In the genomic region with DNA sequence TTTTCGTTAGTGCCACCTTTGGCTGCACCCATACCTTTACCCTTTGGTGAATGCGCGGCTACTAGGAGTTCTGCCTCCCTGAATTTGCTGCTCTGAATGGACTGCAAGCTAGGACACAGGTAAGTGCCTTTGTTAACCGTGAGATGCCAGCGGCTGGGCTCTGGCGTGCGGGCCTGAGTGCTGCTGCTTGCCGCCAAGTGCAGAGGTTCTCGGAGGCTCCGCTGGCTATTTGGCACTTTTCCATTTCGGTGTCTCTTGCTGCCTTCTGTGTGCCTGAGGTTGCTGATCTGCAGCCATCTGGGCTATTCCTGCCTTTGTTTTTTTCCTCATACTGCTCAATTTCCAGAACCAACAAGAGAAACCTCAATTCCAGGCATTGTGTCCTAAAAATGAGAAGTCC, we compare ENCODE assay signal across 24 cellular contexts. TPM values are rescaled to one million over a fixed set of nuclear protein-coding genes. Genes with fewer than 3 reads are reported as not detected.
DNase-seq lines count a peak whose midpoint lies in the region; ATAC-seq, FAIRE-seq and TF ChIP-seq lines count a peak whose summit lies in the region.
"Had no signal": no experiment of that assay in that cellular context is flagged by ENCODE, and none has a peak within 500 bp of the region (broad histone marks: within the 10 kb centered on the region; RNA-seq: fewer than 3 reads in every experiment).

No MANE protein-coding gene starts in this region.

- H3K4me1 ChIP-seq in spleen (peaks cover 15 to 34% (median 24%) of the 10 kb centered on the region in 6 donors), kidney (ENCODE audit: control insufficient read depth in 1 of 2, insufficient read depth in 1 of 2, low read depth in 1 of 2, low read length in 2 of 2) (peaks cover 0 to 18% of the 10 kb centered on the region in 2 donors)

- H3K27ac Mint-ChIP-seq in activated CD4-positive, alpha-beta T cell treated with anti-CD3 and anti-CD28 coated beads, Interleukin-2, amount 10 ng/mL, durations not matched to agents 7 days and 5 days, result peak overlapping the region; percentile 2
- no peak overlapping the region for H3K27ac Mint-ChIP-seq in activated CD4-positive, alpha-beta T cell treated with anti-CD3 and anti-CD28 coated beads, Interleukin-2, amount 10 ng/mL, durations not matched to agents 24 days and 14 days
- H3K27ac Mint-ChIP-seq: activated naive CD4-positive, alpha-beta T cell treated with anti-CD3 and anti-CD28 coated beads, Interleukin-2, amount 50 U/mL, for 72 hours; activated T-cell treated with anti-CD3 and anti-CD28 coated beads, Interleukin-2, amount 50 U/mL, for 24 hours had no signal

- WGBS in spleen, 5 donors, result 94 to 99% (median 95%) methylated on average over 11 of the region's 11 CpGs

- H3K27ac ChIP-seq in spleen (no peak overlapping the region), kidney (ENCODE audit: low read depth in 2 of 2, low read length in 2 of 2) (no peak overlapping the region)
- H3K27ac ChIP-seq: upper lobe of left lung, VCaP had no signal

- CTCF ChIA-PET in activated CD4-positive, alpha-beta T cell treated with anti-CD3 and anti-CD28 coated beads, Interleukin-2, amount 10 ng/mL, durations not matched to agents 7 days and 5 days (lab: Charles Lee), result interaction anchor here (0.8 to 2.2 kb wide), 2 partner anchors 8 to 9 kb away, joined by 3 to 5 read pairs; no protein-coding TSS in a partner anchor

- H3K4me1 Mint-ChIP-seq in activated CD4-positive, alpha-beta T cell treated with anti-CD3 and anti-CD28 coated beads, Interleukin-2, amount 10 ng/mL, durations not matched to agents 7 days and 5 days, result peaks cover 50% of the 10 kb centered on the region
- H3K4me1 Mint-ChIP-seq in activated CD4-positive, alpha-beta T cell treated with anti-CD3 and anti-CD28 coated beads, Interleukin-2, amount 10 ng/mL, durations not matched to agents 24 days and 14 days, result peaks cover 44% of the 10 kb centered on the region

- TF ChIP-seq POLR2A in spleen (IDR thresholded peaks at IDR 0.05), result no peak

- no peak for TF ChIP-seq CTCF in spleen (IDR thresholded peaks at IDR 0.05 in 8 of 11, conservative IDR thresholded peaks at IDR 0.05 in 3 of 11)
- no peak for TF ChIP-seq CTCF in kidney (IDR thresholded peaks at IDR 0.05; ENCODE audit: borderline replicate concordance, extremely low read depth, insufficient read depth)

- FAIRE-seq in kidney (lab: Jason Lieb, UNC), result no peak
- FAIRE-seq: RCC 7860 had no signal

- H3K36me3 ChIP-seq in spleen (no peaks in the 10 kb centered on the region), kidney (ENCODE audit: control insufficient read depth in 1 of 2, insufficient read depth in 2 of 2, low read length in 2 of 2) (no peaks in the 10 kb centered on the region)
- H3K36me3 ChIP-seq: upper lobe of left lung had no signal

- no peak overlapping the region for H3K4me3 ChIP-seq in spleen
- H3K4me3 ChIP-seq in kidney (ENCODE audit: low read length in 2 of 2), result no peak overlapping the region
- H3K4me3 ChIP-seq: dorsolateral prefrontal cortex, upper lobe of left lung had no signal

- H3K27me3 ChIP-seq in spleen (replicated peaks in 1 of 7), result peaks cover 0 to 10% (median 0%) of the 10 kb centered on the region in 7 donors
- H3K27me3 ChIP-seq: dorsolateral prefrontal cortex, upper lobe of left lung had no signal

- H3K9me3 ChIP-seq in spleen (no peaks in the 10 kb centered on the region), kidney (ENCODE audit: control insufficient read depth in 1 of 2, low read length in 2 of 2) (no peaks in the 10 kb centered on the region)
- H3K9me3 ChIP-seq: upper lobe of left lung had no signal

- H3K4me3 Mint-ChIP-seq in activated CD4-positive, alpha-beta T cell treated with anti-CD3 and anti-CD28 coated beads, Interleukin-2, amount 10 ng/mL, durations not matched to agents 7 days and 5 days, result no peak overlapping the region
- H3K4me3 Mint-ChIP-seq in activated CD4-positive, alpha-beta T cell treated with anti-CD3 and anti-CD28 coated beads, Interleukin-2, amount 10 ng/mL, durations not matched to agents 24 days and 14 days, result no peak overlapping the region
- H3K4me3 Mint-ChIP-seq: activated T-cell treated with anti-CD3 and anti-CD28 coated beads, Interleukin-2, amount 50 U/mL, for 24 hours had no signal

- H3K9ac ChIP-seq in kidney (ENCODE audit: low read length in 2 of 2), result no peak overlapping the region

- intact Hi-C loops in activated CD4-positive, alpha-beta T cell treated with anti-CD3 and anti-CD28 coated beads, Interleukin-2, amount 10 ng/mL, durations not matched to agents 24 days and 14 days (cut with micrococcal nuclease), result loop anchor here (5.0 kb wide), 1 partner anchor 37 kb away; no protein-coding TSS in a partner anchor
- intact Hi-C loops in spleen (cut with DNase I; ENCODE audit: low total_unique reads), result no loop called here
- intact Hi-C loops in left ventricle myocardium superior (cut with micrococcal nuclease), result no loop called here
- intact Hi-C loops in kidney (cut with DNase I), result no loop called here

- no peaks in the 10 kb centered on the region for H3K27me3 Mint-ChIP-seq in activated CD4-positive, alpha-beta T cell treated with anti-CD3 and anti-CD28 coated beads, Interleukin-2, amount 10 ng/mL, durations not matched to agents 7 days and 5 days
- H3K27me3 Mint-ChIP-seq in activated CD4-positive, alpha-beta T cell treated with anti-CD3 and anti-CD28 coated beads, Interleukin-2, amount 10 ng/mL, durations not matched to agents 24 days and 14 days, result no peaks in the 10 kb centered on the region
- H3K27me3 Mint-ChIP-seq: activated T-cell treated with anti-CD3 and anti-CD28 coated beads, Interleukin-2, amount 50 U/mL, for 24 hours had no signal

- H3K9me3 Mint-ChIP-seq in activated CD4-positive, alpha-beta T cell treated with anti-CD3 and anti-CD28 coated beads, Interleukin-2, amount 10 ng/mL, durations not matched to agents 7 days and 5 days, result no peaks in the 10 kb centered on the region
- H3K9me3 Mint-ChIP-seq in activated CD4-positive, alpha-beta T cell treated with anti-CD3 and anti-CD28 coated beads, Interleukin-2, amount 10 ng/mL, durations not matched to agents 24 days and 14 days, result no peaks in the 10 kb centered on the region
- H3K9me3 Mint-ChIP-seq: activated naive CD4-positive, alpha-beta T cell treated with anti-CD3 and anti-CD28 coated beads, Interleukin-2, amount 50 U/mL, for 72 hours; activated T-cell treated with anti-CD3 and anti-CD28 coated beads, Interleukin-2, amount 50 U/mL, for 24 hours; naive thymus-derived CD4-positive, alpha-beta T cell had no signal

- DNase-seq in activated CD4-positive, alpha-beta T cell treated with anti-CD3 and anti-CD28 coated beads, Interleukin-2, amount 10 ng/mL, durations not matched to agents 7 days and 5 days, result no peak
- DNase-seq in activated CD4-positive, alpha-beta T cell treated with anti-CD3 and anti-CD28 coated beads, Interleukin-2, amount 10 ng/mL, durations not matched to agents 24 days and 14 days, result no peak
- DNase-seq in NCI-H1092 (lab: John Stamatoyannopoulos, UW) (peak; percentile 73), NCI-H69 (lab: John Stamatoyannopoulos, UW) (peak; percentile 19), spleen (peak; percentile 67), retina (no peak), left ventricle myocardium superior (no peak), kidney (no peak)
- DNase-seq: activated T-cell treated with anti-CD3 and anti-CD28 coated beads, Interleukin-2, amount 50 U/mL, for 24 hours; Calu3; central memory CD4-positive, alpha-beta T cell; left cardiac atrium; mesendoderm; naive thymus-derived CD4-positive, alpha-beta T cell; NCI-H1436; NCI-H345; occipital lobe; stimulated activated CD4-positive, alpha-beta T cell treated with anti-CD3 and anti-CD28 coated beads, Interleukin-12 subunit alpha, Interleukin-12 subunit beta, amount 100 ng/mL, for 4 hours; stimulated activated CD4-positive, alpha-beta T cell treated with anti-CD3 and anti-CD28 coated beads, Interleukin-4, amount 100 ng/mL, for 4 hours; upper lobe of left lung had no signal

- no peak for ATAC-seq in left ventricle myocardium superior
- ATAC-seq: activated naive CD4-positive, alpha-beta T cell treated with anti-CD3 and anti-CD28 coated beads, Interleukin-2, amount 50 U/mL, for 72 hours; left cardiac atrium; naive thymus-derived CD4-positive, alpha-beta T cell had no signal

- H3K36me3 Mint-ChIP-seq in activated CD4-positive, alpha-beta T cell treated with anti-CD3 and anti-CD28 coated beads, Interleukin-2, amount 10 ng/mL, durations not matched to agents 7 days and 5 days (ENCODE audit: low read depth), result no peaks in the 10 kb centered on the region
- H3K36me3 Mint-ChIP-seq in activated CD4-positive, alpha-beta T cell treated with anti-CD3 and anti-CD28 coated beads, Interleukin-2, amount 10 ng/mL, durations not matched to agents 24 days and 14 days (ENCODE audit: low read depth), result no peaks in the 10 kb centered on the region
- H3K36me3 Mint-ChIP-seq: naive thymus-derived CD4-positive, alpha-beta T cell had no signal

- POLR2A ChIA-PET in activated CD4-positive, alpha-beta T cell treated with anti-CD3 and anti-CD28 coated beads, Interleukin-2, amount 10 ng/mL, durations not matched to agents 7 days and 5 days (lab: Charles Lee), result no interaction called here

RNA-seq across cellular contexts. Expression of gene TBC1D14, which starts 4.1 kb away (rescaled TPM):
- total RNA-seq in activated CD4-positive, alpha-beta T cell treated with anti-CD3 and anti-CD28 coated beads, Interleukin-2, amount 10 ng/mL, durations not matched to agents 7 days and 5 days, result 10 to 100 TPM; 50.1 to 50.2 TPM
- 47.2 and 47.3 TPM in 2 replicates for total RNA-seq in activated CD4-positive, alpha-beta T cell treated with anti-CD3 and anti-CD28 coated beads, Interleukin-2, amount 10 ng/mL, durations not matched to agents 24 days and 14 days
- total RNA-seq in spleen, result 100 to 1,000 TPM in 1 of 7 donors, 10 to 100 TPM in 6; 45.7 to 114 (median 79.2) TPM
- polyA plus RNA-seq in spleen, result 10 to 100 TPM; 13.7 to 24.0 (median 18.2) TPM
- total RNA-seq in left ventricle myocardium superior, result 40.4 TPM
- 77.7 TPM for total RNA-seq in kidney
- polyA plus RNA-seq in kidney (ENCODE audit: insufficient read depth, low read depth, low replicate concordance), result 44.9 TPM

Comparison
In these comparisons a context has a peak if more than half of its experiments do, and no peak if none do; other contexts are left out.
1. DNase-seq: peak in NCI-H1092 (single experiment), NCI-H69 (single experiment) and spleen (single experiment); none in activated CD4-positive, alpha-beta T cell treated with anti-CD3 and anti-CD28 coated beads, Interleukin-2, amount 10 ng/mL, durations not matched to agents 7 days and 5 days (single experiment), activated CD4-positive, alpha-beta T cell treated with anti-CD3 and anti-CD28 coated beads, Interleukin-2, amount 10 ng/mL, durations not matched to agents 24 days and 14 days (single experiment), retina (single experiment), left ventricle myocardium superior (single experiment) and kidney (single experiment).